ENCODE assay signal across 18 cellular contexts in the genomic region with DNA sequence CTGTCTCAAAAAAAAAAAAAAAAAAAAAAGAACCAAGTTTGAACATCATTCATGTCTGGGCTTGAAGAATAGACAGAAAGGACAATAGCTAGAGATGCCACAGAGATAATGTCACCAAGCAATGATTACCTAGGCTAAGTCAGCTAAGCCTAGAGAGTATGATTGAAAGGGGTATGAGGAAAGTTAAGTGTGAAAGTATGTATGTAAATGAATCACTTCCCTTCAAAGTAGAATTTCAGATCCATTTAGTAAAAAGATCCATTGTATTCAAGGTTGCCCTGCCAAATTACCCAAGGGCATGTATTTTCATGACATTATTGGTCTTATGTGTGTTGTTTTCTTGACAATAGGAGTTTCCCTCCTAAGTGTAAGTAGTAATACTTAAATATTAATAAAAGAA. TPM values are rescaled to one million over a fixed set of nuclear protein-coding genes. Genes with fewer than 3 reads are reported as not detected.
A peak's percentile ranks its signal among the peaks of the same experiment; 100 is the strongest.
DNase-seq lines count a peak whose midpoint lies in the region; ATAC-seq and TF ChIP-seq lines count a peak whose summit lies in the region.
"Had no signal": no experiment of that assay in that cellular context is flagged by ENCODE, and none has a peak within 500 bp of the region (broad histone marks: within the 10 kb centered on the region; RNA-seq: fewer than 3 reads in every experiment).

No MANE protein-coding gene starts in this region.

- peaks cover 22% of the 10 kb centered on the region for H3K4me1 ChIP-seq in mammary epithelial cell (ENCODE audit: insufficient read depth, low read length)
- no peaks in the 10 kb centered on the region for H3K4me1 ChIP-seq in aorta (ENCODE audit: control insufficient read depth in 1 of 2, insufficient read depth in 2 of 2, low read length in 2 of 2)
- H3K4me1 ChIP-seq: heart right ventricle, right atrium auricular region had no signal

- intact Hi-C loops in mammary epithelial cell (cut with micrococcal nuclease), result no loop called here
- intact Hi-C loops in CD4-positive, alpha-beta T cell (cut with DNase I, micrococcal nuclease), result no loop called here
- intact Hi-C loops in aorta (cut with DNase I), result no loop called here

- peak; percentile 7 for DNase-seq in Daoy (ENCODE audit: low read depth)
- peak; percentile 93 for DNase-seq in mammary epithelial cell
- DNase-seq in CD4-positive, alpha-beta T cell, result no peak
- no peak for DNase-seq in stimulated activated naive CD4-positive, alpha-beta T cell treated with Interleukin-2 at 50 U/mL for 16 hours (lab: John Stamatoyannopoulos, UW)
- no peak for DNase-seq in aorta
- no peak for DNase-seq in NK-92 treated with Interleukin-12 subunit alpha and Interleukin-12 subunit beta, amount 100 ng/mL, for 24 hours (lab: John Stamatoyannopoulos, UW)
- DNase-seq: activated CD8-positive, alpha-beta T cell treated with anti-CD3 and anti-CD28 coated beads, Interleukin-2, amount 10 ng/mL, durations not matched to agents 7 days and 5 days; activated naive CD4-positive, alpha-beta T cell treated with Interleukin-2 at 50 U/mL for 16 hours; AML-193; heart right ventricle; left ventricle myocardium superior; NCI-H510A had no signal

- BruUV-seq in mammary epithelial cell (replicated peaks; lab: Mats Ljungman, UMichigan), result no TSS peak

- CTCF ChIA-PET in mammary epithelial cell (lab: Charles Lee; ENCODE audit: low non-redundant PET), result interaction anchor here (0.7 to 0.8 kb wide), 2 partner anchors 34 to 272 kb away, joined by 3 to 23 read pairs; a partner anchor contains a TSS
- CTCF ChIA-PET in CD4-positive, alpha-beta T cell (lab: Charles Lee), result no interaction called here

- no peak for TF ChIP-seq CTCF in mammary epithelial cell (conservative IDR thresholded peaks at IDR 0.05 in 1 of 2, IDR thresholded peaks at IDR 0.05 in 1 of 2; ENCODE audit: extremely low read depth in 1 of 2, insufficient read depth in 1 of 2, low read depth in 1 of 2, low read length in 2 of 2)
- no peak for TF ChIP-seq CTCF in CD4-positive, alpha-beta T cell (IDR thresholded peaks at IDR 0.05)

- H3K27ac ChIP-seq in mammary epithelial cell (ENCODE audit: insufficient read depth, low read depth, low read length) (peak overlapping the region; percentile 94), aorta (ENCODE audit: low read depth in 1 of 2, low read length in 2 of 2) (no peak overlapping the region)
- H3K27ac ChIP-seq in CD4-positive, alpha-beta T cell (ENCODE audit: low read depth, low read length), result no peak overlapping the region
- H3K27ac ChIP-seq: heart right ventricle, right atrium auricular region had no signal

- H4K20me1 ChIP-seq in mammary epithelial cell (ENCODE audit: insufficient read depth, low read length), result no peaks in the 10 kb centered on the region

- peaks cover 6% of the 10 kb centered on the region for H3K4me1 Mint-ChIP-seq in CD4-positive, alpha-beta T cell (ENCODE audit: low read depth)

- no peaks in the 10 kb centered on the region for H3K27me3 Mint-ChIP-seq in CD4-positive, alpha-beta T cell
- H3K27me3 Mint-ChIP-seq: stimulated activated naive CD8-positive, alpha-beta T cell treated with anti-CD3 and anti-CD28 coated beads, Interleukin-15, Interleukin-2, amounts not matched to agents 100 ng/mL and 50 ng/mL, for 24 hours had no signal

- dilution Hi-C loops in mammary epithelial cell (cut with HindIII; ENCODE audit: low sequenced_read_pairs), result no loop called here

- no peaks in the 10 kb centered on the region for H3K79me2 ChIP-seq in mammary epithelial cell (ENCODE audit: insufficient read depth, low read length)

- H3K27me3 ChIP-seq in mammary epithelial cell (ENCODE audit: insufficient read depth, low read length), result no peaks in the 10 kb centered on the region
- no peaks in the 10 kb centered on the region for H3K27me3 ChIP-seq in CD4-positive, alpha-beta T cell (ENCODE audit: control insufficient read depth, insufficient read depth, low read length)
- no peaks in the 10 kb centered on the region for H3K27me3 ChIP-seq in aorta (ENCODE audit: control insufficient read depth in 1 of 2, insufficient read depth in 2 of 2, low read length in 1 of 2)
- H3K27me3 ChIP-seq: heart right ventricle, right atrium auricular region had no signal

- in situ Hi-C loops in mammary epithelial cell (cut with MboI; ENCODE audit: low sequenced_read_pairs in 2 of 2), result no loop called here

- H3K36me3 ChIP-seq in mammary epithelial cell (ENCODE audit: insufficient read depth, low read length) (no peaks in the 10 kb centered on the region), aorta (ENCODE audit: control insufficient read depth in 1 of 2, insufficient read depth in 2 of 2, low read length in 1 of 2) (no peaks in the 10 kb centered on the region)
- H3K36me3 ChIP-seq: heart right ventricle, right atrium auricular region had no signal

- H3K9ac ChIP-seq in mammary epithelial cell (ENCODE audit: insufficient read depth, low read length), result no peak overlapping the region

- ATAC-seq in GM19324 (IDR thresholded peaks at IDR 0.05; ENCODE audit: low FRiP score, unreplicated experiment), result peak; percentile 61
- ATAC-seq in HG03378 (IDR thresholded peaks at IDR 0.05; ENCODE audit: unreplicated experiment), result peak; percentile 67
- no peak for ATAC-seq in CD4-positive, alpha-beta T cell (ENCODE audit: poor library complexity)
- no peak for ATAC-seq in aorta (ENCODE audit: low FRiP score)
- ATAC-seq: activated CD8-positive, alpha-beta T cell treated with anti-CD3 and anti-CD28 coated beads, Interleukin-2, amount 10 ng/mL, durations not matched to agents 7 days and 5 days; heart right ventricle; left ventricle myocardium superior; Panc1 had no signal

- H3K9me3 ChIP-seq in mammary epithelial cell (replicated peaks; ENCODE audit: insufficient read depth, low read length), result no peaks in the 10 kb centered on the region
- no peaks in the 10 kb centered on the region for H3K9me3 ChIP-seq in CD4-positive, alpha-beta T cell (ENCODE audit: control insufficient read depth, low read length)
- no peaks in the 10 kb centered on the region for H3K9me3 ChIP-seq in aorta (ENCODE audit: control insufficient read depth, low read length)
- H3K9me3 ChIP-seq: heart right ventricle, right atrium auricular region had no signal

- peak overlapping the region; percentile 70 for H3K4me2 ChIP-seq in mammary epithelial cell (ENCODE audit: insufficient read depth, low read depth, low read length)

- H3K9me3 Mint-ChIP-seq in CD4-positive, alpha-beta T cell, result no peaks in the 10 kb centered on the region
- H3K9me3 Mint-ChIP-seq: stimulated activated naive CD8-positive, alpha-beta T cell treated with anti-CD3 and anti-CD28 coated beads, Interleukin-15, Interleukin-2, amounts not matched to agents 100 ng/mL and 50 ng/mL, for 24 hours had no signal

- POLR2A ChIA-PET in CD4-positive, alpha-beta T cell (lab: Charles Lee), result no interaction called here

- no peaks in the 10 kb centered on the region for H3K36me3 Mint-ChIP-seq in CD4-positive, alpha-beta T cell (ENCODE audit: low read depth)

- H3K4me3 Mint-ChIP-seq in CD4-positive, alpha-beta T cell, result no peak overlapping the region
- H3K4me3 Mint-ChIP-seq: activated CD8-positive, alpha-beta T cell treated with anti-CD3 and anti-CD28 coated beads, Interleukin-2, amount 10 ng/mL, durations not matched to agents 7 days and 5 days; nephron; stimulated activated naive CD8-positive, alpha-beta T cell treated with anti-CD3 and anti-CD28 coated beads, Interleukin-15, Interleukin-2, amounts not matched to agents 100 ng/mL and 50 ng/mL, for 24 hours had no signal

- no peak overlapping the region for H3K27ac Mint-ChIP-seq in CD4-positive, alpha-beta T cell
- H3K27ac Mint-ChIP-seq: activated CD8-positive, alpha-beta T cell treated with anti-CD3 and anti-CD28 coated beads, Interleukin-2, amount 10 ng/mL, durations not matched to agents 7 days and 5 days; nephron; stimulated activated naive CD8-positive, alpha-beta T cell treated with anti-CD3 and anti-CD28 coated beads, Interleukin-15, Interleukin-2, amounts not matched to agents 100 ng/mL and 50 ng/mL, for 24 hours had no signal

- H2AFZ ChIP-seq in mammary epithelial cell (ENCODE audit: low read depth, low read length), result no peak overlapping the region

- H3K4me3 ChIP-seq in mammary epithelial cell (replicated peaks in 1 of 3; ENCODE audit: insufficient read depth in 1 of 3, low read depth in 2 of 3, low read length in 3 of 3), result peak overlapping the region in 1 of 3 experiments; percentile 16
- no peak overlapping the region for H3K4me3 ChIP-seq in aorta (ENCODE audit: low read length in 2 of 2)
- H3K4me3 ChIP-seq: heart right ventricle, right atrium auricular region had no signal

RNA-seq across cellular contexts. Expression of a gene that starts 34.1 kb away (rescaled TPM):
- total RNA-seq in Daoy (2014; rRNA removed; shearing (Covaris generic)), result 12.3 and 14.4 TPM in 2 replicates
- 10 to 100 TPM; 54.5 to 60.7 TPM for total RNA-seq in mammary epithelial cell
- 20.0 TPM for polyA plus RNA-seq in mammary epithelial cell
- polyA minus RNA-seq in mammary epithelial cell, result 31.5 TPM
- 10 to 100 TPM; 38.2 to 39.4 TPM for total RNA-seq in CD4-positive, alpha-beta T cell
- total RNA-seq in aorta, result 10 to 100 TPM; 24.2 to 28.4 TPM
- 1 to 10 TPM; 1.8 to 3.7 TPM for polyA plus RNA-seq in aorta

Comparison
In these comparisons a context has a peak if more than half of its experiments do, and no peak if none do; other contexts are left out.
1. DNase-seq: peak in Daoy (single experiment) and mammary epithelial cell (single experiment); none in CD4-positive, alpha-beta T cell (0 of 10), stimulated activated naive CD4-positive, alpha-beta T cell treated with Interleukin-2 at 50 U/mL for 16 hours (single experiment), aorta (0 of 2) and NK-92 treated with Interleukin-12 subunit alpha and Interleukin-12 subunit beta, amount 100 ng/mL, for 24 hours (single experiment).
2. ATAC-seq: peak in GM19324 (single experiment) and HG03378 (single experiment); none in CD4-positive, alpha-beta T cell (single experiment) and aorta (single experiment).